In the genomic region with DNA sequence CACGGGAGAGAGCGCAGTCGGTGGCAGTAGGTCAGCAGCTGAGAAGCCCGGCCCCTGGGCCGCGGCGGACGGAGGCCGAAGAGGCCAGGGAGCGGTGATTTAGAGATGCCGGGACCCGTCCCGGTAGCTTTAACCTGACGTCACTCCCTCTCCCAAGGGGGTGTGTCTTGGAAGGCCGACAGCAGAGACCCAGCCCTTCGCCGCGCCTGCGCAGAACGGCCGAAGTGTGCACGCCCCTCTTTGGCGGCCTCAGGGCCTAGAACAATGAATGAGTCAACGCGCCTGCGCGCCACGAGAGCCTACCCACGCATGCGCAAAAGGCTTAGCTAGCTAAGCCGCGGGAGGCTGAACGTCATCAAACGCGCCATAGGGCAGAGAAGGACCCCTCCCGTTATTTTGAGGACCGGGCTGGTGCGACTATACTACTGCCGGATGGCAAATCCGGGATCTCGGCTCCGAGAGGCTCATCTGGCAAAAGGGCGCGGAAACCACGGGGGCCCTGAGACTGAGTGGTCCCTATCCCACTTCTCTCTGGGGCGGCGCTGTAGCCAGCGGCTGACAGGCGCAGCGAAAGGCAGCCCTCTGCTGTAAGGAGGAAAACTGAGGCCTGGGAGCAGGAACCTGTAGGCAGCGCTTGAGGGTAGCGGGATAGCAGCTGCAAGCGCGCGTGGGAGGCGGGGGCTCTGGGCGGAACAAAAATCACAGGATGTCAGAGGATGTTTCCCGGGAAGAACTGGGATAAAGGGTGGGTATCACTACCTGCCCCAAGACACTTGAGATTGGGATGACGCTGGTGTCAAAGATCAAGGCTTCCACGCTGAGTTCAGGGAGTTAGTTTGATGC, we compare ENCODE assay signal across 8 cellular contexts. TPM values are rescaled to one million over a fixed set of nuclear protein-coding genes. Genes with fewer than 3 reads are reported as not detected.
DNase-seq lines count a peak whose midpoint lies in the region; ATAC-seq, FAIRE-seq and TF ChIP-seq lines count a peak whose summit lies in the region.

A gene with protein sequence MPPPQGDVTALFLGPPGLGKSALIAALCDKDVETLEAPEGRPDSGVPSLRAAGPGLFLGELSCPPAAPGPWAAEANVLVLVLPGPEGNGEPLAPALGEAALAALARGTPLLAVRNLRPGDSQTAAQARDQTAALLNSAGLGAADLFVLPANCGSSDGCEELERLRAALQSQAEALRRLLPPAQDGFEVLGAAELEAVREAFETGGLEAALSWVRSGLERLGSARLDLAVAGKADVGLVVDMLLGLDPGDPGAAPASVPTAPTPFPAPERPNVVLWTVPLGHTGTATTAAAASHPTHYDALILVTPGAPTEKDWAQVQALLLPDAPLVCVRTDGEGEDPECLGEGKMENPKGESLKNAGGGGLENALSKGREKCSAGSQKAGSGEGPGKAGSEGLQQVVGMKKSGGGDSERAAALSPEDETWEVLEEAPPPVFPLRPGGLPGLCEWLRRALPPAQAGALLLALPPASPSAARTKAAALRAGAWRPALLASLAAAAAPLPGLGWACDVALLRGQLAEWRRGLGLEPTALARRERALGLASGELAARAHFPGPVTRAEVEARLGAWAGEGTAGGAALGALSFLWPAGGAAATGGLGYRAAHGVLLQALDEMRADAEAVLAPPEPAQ (minus strand): TSS at position 136 of the 843 bp plus-strand sequence. CDS start 796 bp downstream, outside the sequence.
TSS of gene ZNF576 (plus strand) at position 597 of the 843 bp plus-strand sequence. CDS start 514 bp downstream, outside the sequence.

- H3K4me1 ChIP-seq in cardiac muscle cell (ENCODE audit: low read depth) (peaks cover 3% of the 10 kb centered on the region), parathyroid adenoma (peaks cover 12% of the 10 kb centered on the region), tibial nerve (peaks cover 0 to 57% (median 30%) of the 10 kb centered on the region in 4 donors)

- peak within 1 kb of the TSS; percentile 76 for H2AFZ ChIP-seq in parathyroid adenoma

- ATAC-seq in HG02840 (IDR thresholded peaks at IDR 0.05; ENCODE audit: low FRiP score, unreplicated experiment) (peak; percentile 83), T-cell (replicated peaks in 1 of 4) (peak; percentile 81 to 85 (median 84))

- peaks cover 43 to 47% (median 46%) of the 10 kb centered on the region in 3 donors for H3K4me1 Mint-ChIP-seq in T-cell

- H3K4me3 Mint-ChIP-seq in T-cell = peak within 1 kb of the TSS; percentile 92 to 99 (median 95)

- no peaks in the 10 kb centered on the region for H3K27me3 Mint-ChIP-seq in T-cell

- H3K4me3 ChIP-seq in cardiac muscle cell = peak within 1 kb of the TSS; percentile 56
- peak within 1 kb of the TSS; percentile 85 for H3K4me3 ChIP-seq in parathyroid adenoma (ENCODE audit: low read depth, low read length)
- peak within 1 kb of the TSS; percentile 58 to 76 (median 72) for H3K4me3 ChIP-seq in tibial nerve

- H3K27ac ChIP-seq in adipose tissue (ENCODE audit: low read depth, low read length) (peak within 1 kb of the TSS; percentile 85), cardiac muscle cell (peak within 1 kb of the TSS; percentile 99), parathyroid adenoma (peak within 1 kb of the TSS; percentile 92), tibial nerve (peak within 1 kb of the TSS; percentile 91 to 98 (median 98))

- H3K9me3 ChIP-seq in cardiac muscle cell (ENCODE audit: low read depth) (no peaks in the 10 kb centered on the region), parathyroid adenoma (ENCODE audit: control insufficient read depth, low read length) (no peaks in the 10 kb centered on the region), tibial nerve (no peaks in the 10 kb centered on the region)

- H3K4me2 ChIP-seq in parathyroid adenoma (ENCODE audit: low read length) = peak within 1 kb of the TSS; percentile 95

- WGBS in adipose tissue, 3 donors = 0 to 1% (median 0%) methylated on average over 60 of the region's 60 CpGs
- 0 to 1% methylated on average over 45 to 60 of the region's 60 CpGs for WGBS in tibial nerve, 2 donors

- H3K27ac Mint-ChIP-seq in T-cell = peak within 1 kb of the TSS; percentile 99 to 100

- TF ChIP-seq POLR2A in GM12891 (IDR thresholded peaks at IDR 0.05; ENCODE audit: low read depth, low read length) = no peak
- peak; percentile 76 to 91 for TF ChIP-seq POLR2A in tibial nerve (IDR thresholded peaks at IDR 0.05)

- POLR2A ChIA-PET in T-cell (lab: Charles Lee) = interaction anchor here (0.6 to 1.2 kb wide), 5 partner anchors 11 to 156 kb away, joined by 3 to 6 read pairs (median 4); no protein-coding TSS in a partner anchor

- H3K9ac ChIP-seq in parathyroid adenoma = peak within 1 kb of the TSS; percentile 56

- TF ChIP-seq CTCF in cardiac muscle cell (IDR thresholded peaks at IDR 0.05; ENCODE audit: low read depth, low read length) (no peak), parathyroid adenoma (IDR thresholded peaks at IDR 0.05) (no peak), tibial nerve (IDR thresholded peaks at IDR 0.05) (peak in 1 of 5 experiments; percentile 8)

- H3K9me3 Mint-ChIP-seq in T-cell = no peaks in the 10 kb centered on the region

- peak; percentile 100 for FAIRE-seq in GM12891 (lab: Jason Lieb, UNC)

- peaks cover 11% of the 10 kb centered on the region for H3K36me3 Mint-ChIP-seq in T-cell

- CTCF ChIA-PET in T-cell (lab: Charles Lee) = interaction anchor here (0.6 to 3.3 kb wide), 8 partner anchors 21 to 157 kb away, joined by 3 to 84 read pairs (median 7); partner anchors contain the start of genes PINLYP (in 1 of the 2), XRCC1 (in 1 of the 2) and ZNF575 (in 1 of the 2)

- peaks cover 3% of the 10 kb centered on the region for H3K36me3 ChIP-seq in cardiac muscle cell
- no peaks in the 10 kb centered on the region for H3K36me3 ChIP-seq in parathyroid adenoma (ENCODE audit: control insufficient read depth, insufficient read depth, low read length)
- peaks cover 0 to 58% (median 6%) of the 10 kb centered on the region in 3 donors for H3K36me3 ChIP-seq in tibial nerve

- H3K27me3 ChIP-seq in cardiac muscle cell (no peaks in the 10 kb centered on the region), parathyroid adenoma (ENCODE audit: control insufficient read depth, insufficient read depth, low read length) (no peaks in the 10 kb centered on the region), tibial nerve (no peaks in the 10 kb centered on the region)

- peak; percentile 95 to 100 for TF ChIP-seq EP300 in tibial nerve (IDR thresholded peaks at IDR 0.05)

- DNase-seq in GM12891 (ENCODE audit: insufficient read length, low spot score) (peak; percentile 94), NCI-H1436 treated with DMSO at 0.1 percent for 48 hours (lab: John Stamatoyannopoulos, UW) (peak; percentile 94), T-cell (peak; percentile 98 to 100 (median 99)), cardiac muscle cell (ENCODE audit: low read depth in 1 of 2, low spot score in 1 of 2) (peak; percentile 100), tibial nerve (ENCODE audit: low spot score in 2 of 2) (peak; percentile 99 to 100)

- peaks cover 17% of the 10 kb centered on the region for H3K79me2 ChIP-seq in parathyroid adenoma

TF ChIP-seq in GM12891, 5 proteins besides CTCF, POLR2A, EP300 and RAD21:
- TF ChIP-seq PAX5 (IDR thresholded peaks at IDR 0.05; ENCODE audit: insufficient read depth, low read length, severe bottlenecking) (no peak), TAF1 (IDR thresholded peaks at IDR 0.05; ENCODE audit: low read depth, low read length) (peak; percentile 54), POLR2AphosphoS5 (IDR thresholded peaks at IDR 0.05; ENCODE audit: low read depth, low read length) (peak; percentile 43), POU2F2 (IDR thresholded peaks at IDR 0.05; ENCODE audit: low read depth, low read length) (no peak)

RNA-seq across cellular contexts. Expression of the first gene that starts in this region (rescaled TPM):
- polyA plus RNA-seq in GM12891 (2012; ENCODE audit: low read depth, missing spikeins) = 2.5 TPM
- total RNA-seq in T-cell = 10 to 100 TPM; 17.5 to 30.2 (median 19.9) TPM
- 1 to 10 TPM; 2.5 to 4.3 (median 3.4) TPM for polyA plus RNA-seq in adipose tissue
- total RNA-seq in cardiac muscle cell = 39.0 and 49.6 TPM in 2 replicates
- polyA plus RNA-seq in cardiac muscle cell = 21.1 and 22.4 TPM in 2 replicates
- 10 to 100 TPM; 21.6 to 26.1 (median 23.6) TPM for total RNA-seq in tibial nerve

RNA-seq across cellular contexts. Expression of gene ZNF576, which starts in this region (rescaled TPM):
- polyA plus RNA-seq in GM12891 (2012; ENCODE audit: low read depth, missing spikeins) = 6.5 TPM
- total RNA-seq in T-cell (10 to 100 TPM in 3 of 5 donors, 1 to 10 TPM in 2; 5.4 to 19.6 (median 16.9) TPM), cardiac muscle cell (12.5 and 12.6 TPM in 2 replicates), tibial nerve (10 to 100 TPM in 3 of 4 donors, 1 to 10 TPM in 1; 9.9 to 18.8 (median 15.2) TPM)
- polyA plus RNA-seq in adipose tissue (10 to 100 TPM; 10.4 to 15.4 (median 12.3) TPM), cardiac muscle cell (13.1 and 14.6 TPM in 2 replicates)

Comparison
In these comparisons a context has a peak if more than half of its experiments do, and no peak if none do; other contexts are left out.
1. Peak in every context shown above with its lines: DNase-seq, ATAC-seq, H3K4me3 ChIP-seq and H3K27ac ChIP-seq.